ENCODE assay signal across 1 cellular context in the genomic region with DNA sequence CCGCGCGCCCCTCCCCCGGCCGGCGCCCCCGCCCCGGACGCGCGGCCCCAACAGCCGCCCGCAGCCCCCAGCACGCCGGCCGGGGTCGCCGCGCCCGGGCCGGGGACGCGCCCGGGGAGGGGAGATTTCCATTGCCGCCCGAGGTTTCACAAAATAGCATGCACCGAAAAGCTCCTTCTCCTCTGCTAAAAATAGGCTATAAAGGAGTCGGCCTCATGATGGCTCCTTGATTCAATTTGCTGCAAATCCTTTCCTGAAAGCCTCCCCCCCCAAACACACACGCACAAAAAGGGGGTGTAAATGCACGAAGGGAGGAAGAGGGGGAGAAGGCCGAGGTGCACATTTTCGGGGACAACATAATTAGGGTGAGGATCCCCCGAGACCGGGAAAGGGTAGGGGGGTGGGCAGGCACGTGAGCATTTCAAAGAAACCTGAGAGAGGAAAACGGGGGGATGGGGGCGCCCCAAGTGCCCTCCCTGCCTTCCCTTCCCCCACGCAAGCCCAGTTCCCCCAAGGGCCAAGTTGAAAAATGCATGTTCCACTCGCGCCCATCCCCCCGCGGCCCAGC.
TF ChIP-seq lines count a peak whose summit lies in the region.

No MANE protein-coding gene starts in this region.

TF ChIP-seq in H1, 55 proteins besides CTCF, POLR2A, EP300 and RAD21:
- TF ChIP-seq RNF2 (IDR thresholded peaks at IDR 0.05; ENCODE audit: borderline replicate concordance, low read depth, low read length, missing control alignments, poor library complexity, severe bottlenecking) (no peak), FOSL1 (IDR thresholded peaks at IDR 0.05; ENCODE audit: insufficient read depth, low read depth, low read length) (no peak), TAF1 (IDR thresholded peaks at IDR 0.05; ENCODE audit: low read depth, low read length) (peak; percentile 29; the same call in 1 of the 2 replicates), RXRA (IDR thresholded peaks at IDR 0.05; ENCODE audit: insufficient read depth, low read depth, low read length) (no peak), BCL11A (IDR thresholded peaks at IDR 0.05; ENCODE audit: low read depth in 2 of 2, low read length in 2 of 2) (no peak), PHF8 (conservative IDR thresholded peaks at IDR 0.05; ENCODE audit: low read depth, low read length) (peak; percentile 46), EZH2 (IDR thresholded peaks at IDR 0.05; ENCODE audit: low read depth, low read length, severe bottlenecking) (no peak), TEAD4 (IDR thresholded peaks at IDR 0.05; ENCODE audit: low read depth, low read length) (no peak), YY1 (IDR thresholded peaks at IDR 0.05; ENCODE audit: low read depth, low read length) (no peak), ZNF274 (IDR thresholded peaks at IDR 0.05; ENCODE audit: borderline replicate concordance, extremely low read depth, low read length) (no peak), NRF1 (IDR thresholded peaks at IDR 0.05; ENCODE audit: low read depth, low read length) (no peak), SP2 (IDR thresholded peaks at IDR 0.05; ENCODE audit: low read length) (no peak), ASH2L (IDR thresholded peaks at IDR 0.05; ENCODE audit: low read length) (peak; percentile 56), CREB1 (IDR thresholded peaks at IDR 0.05) (no peak), KDM5A (IDR thresholded peaks at IDR 0.05; ENCODE audit: low read length) (no peak), POU5F1 (IDR thresholded peaks at IDR 0.05; ENCODE audit: low read depth, low read length) (no peak), RBBP5 (IDR thresholded peaks at IDR 0.05; ENCODE audit: borderline replicate concordance, low read depth, low read length) (no peak), SUZ12 (IDR thresholded peaks at IDR 0.05; ENCODE audit: low read length) (no peak), TBP (IDR thresholded peaks at IDR 0.05; ENCODE audit: low read depth, low read length) (no peak; the same call in 1 of the 2 replicates), RFX5 (IDR thresholded peaks at IDR 0.05; ENCODE audit: borderline replicate concordance, low read depth, low read length) (no peak), TCF12 (IDR thresholded peaks at IDR 0.05; ENCODE audit: low read depth, low read length) (no peak), CEBPB (IDR thresholded peaks at IDR 0.05; ENCODE audit: low read depth, low read length) (no peak)
